Comparison of ENCODE assay signal across 17 cellular contexts in the genomic region with DNA sequence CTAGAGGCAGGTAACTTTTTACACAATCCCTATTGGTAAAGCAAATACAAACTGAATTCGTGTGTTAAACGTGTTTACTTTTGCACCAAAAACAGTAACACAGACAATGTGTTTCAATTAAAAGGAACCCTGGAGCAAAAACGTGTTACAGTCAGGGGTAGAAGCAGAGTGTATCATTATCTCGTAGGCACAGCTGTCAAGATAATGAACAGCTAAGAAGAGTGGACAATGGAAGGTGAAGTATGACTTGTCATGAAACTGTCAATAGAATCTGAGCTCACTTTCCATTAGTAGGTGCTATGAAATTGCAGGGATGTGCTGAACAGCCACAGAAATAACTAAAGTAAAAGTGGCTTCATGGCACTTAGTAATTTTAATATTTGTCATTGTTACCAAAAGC.
DNase-seq lines count a peak whose midpoint lies in the region; ATAC-seq and TF ChIP-seq lines count a peak whose summit lies in the region.
"Had no signal": no experiment of that assay in that cellular context is flagged by ENCODE, and none has a peak within 500 bp of the region (broad histone marks: within the 10 kb centered on the region; RNA-seq: fewer than 3 reads in every experiment).

No MANE protein-coding gene starts in this region.

- no peak for TF ChIP-seq CTCF in foreskin fibroblast (IDR thresholded peaks at IDR 0.05; ENCODE audit: low read depth, low read length)

- no peak for ATAC-seq in HG02678 (IDR thresholded peaks at IDR 0.05; ENCODE audit: unreplicated experiment)
- ATAC-seq: GM12878, HCT116 had no signal

- H3K4me3 ChIP-seq in foreskin fibroblast (ENCODE audit: low read depth in 1 of 2, low read length in 2 of 2), result no peak overlapping the region
- H3K4me3 ChIP-seq: BLaER1, GM12878 had no signal

- peak; percentile 2 for DNase-seq in NCI-H2227 (lab: John Stamatoyannopoulos, UW; ENCODE audit: unreplicated experiment)
- DNase-seq in NCI-H2227 treated with DMSO at 0.1 percent for 48 hours (lab: John Stamatoyannopoulos, UW), result no peak
- DNase-seq in COR-L47 (lab: John Stamatoyannopoulos, UW), result peak; percentile 6
- DNase-seq in NCI-H2081 treated with DMSO at 0.1 percent for 48 hours (lab: John Stamatoyannopoulos, UW), result peak; percentile 95
- peak; percentile 84 for DNase-seq in NCI-H774 (lab: John Stamatoyannopoulos, UW)
- no peak for DNase-seq in foreskin fibroblast
- DNase-seq: 8988T; Calu3; CD4-positive, alpha-beta memory T cell; DND-41; EL; GOT3; H7 had no signal

Comparison
In these comparisons a context has a peak if more than half of its experiments do, and no peak if none do; other contexts are left out.
1. DNase-seq: peak in NCI-H2227 (single experiment), COR-L47 (single experiment), NCI-H2081 treated with DMSO at 0.1 percent for 48 hours (single experiment) and NCI-H774 (single experiment); none in NCI-H2227 treated with DMSO at 0.1 percent for 48 hours (single experiment) and foreskin fibroblast (0 of 2).